In genomic region chr4:16852168-16852567, GRCh38 we compare ENCODE assay signal across 16 cellular contexts. TPM values are rescaled to one million over a fixed set of nuclear protein-coding genes. Genes with fewer than 3 reads are reported as not detected.
DNase-seq lines count a peak whose midpoint lies in the region; ATAC-seq and TF ChIP-seq lines count a peak whose summit lies in the region.
"Had no signal": no experiment of that assay in that cellular context is flagged by ENCODE, and none has a peak within 500 bp of the region (broad histone marks: within the 10 kb centered on the region; RNA-seq: fewer than 3 reads in every experiment).

No MANE protein-coding gene starts in this region.

- peaks cover 8% of the 10 kb centered on the region for H3K27me3 Mint-ChIP-seq in endothelial cell (ENCODE audit: unreplicated experiment)

- H3K4me1 ChIP-seq in heart right ventricle (peaks cover 0 to 39% (median 2%) of the 10 kb centered on the region in 9 donors), SK-N-SH (ENCODE audit: control insufficient read depth in 1 of 2, insufficient read depth in 2 of 2, low read depth in 1 of 2, low read length in 1 of 2) (peaks cover 0 to 8% of the 10 kb centered on the region in 2 experiments; a peak in 1 of 4 replicates)
- H3K4me1 ChIP-seq: BLaER1, Caco-2 had no signal

- TF ChIP-seq RAD21 in SK-N-SH (IDR thresholded peaks at IDR 0.05; ENCODE audit: low read length): no peak

- ATAC-seq in heart right ventricle (peak in 3 of 8 donors; percentile 41 to 63 (median 52)), Right ventricle myocardium inferior (no peak)
- ATAC-seq: GM23338 had no signal

- H3K27ac ChIP-seq in heart right ventricle (peak overlapping the region in 7 of 10 donors; percentile 11 to 52 (median 34)), SK-N-SH (ENCODE audit: low read depth in 2 of 2, low read length in 1 of 2) (peak overlapping the region in 1 of 2 experiments; percentile 47; a peak in 2 of 4 replicates)
- H3K27ac ChIP-seq: BLaER1 had no signal

- H3K9ac ChIP-seq in SK-N-SH: no peak overlapping the region
- H3K9ac ChIP-seq: BLaER1 had no signal

- H3K27me3 ChIP-seq in heart right ventricle: no peaks in the 10 kb centered on the region
- H3K27me3 ChIP-seq in SK-N-SH (ENCODE audit: insufficient read depth): no peaks in the 10 kb centered on the region
- H3K27me3 ChIP-seq: BLaER1 had no signal

- no peak for TF ChIP-seq CTCF in heart right ventricle (IDR thresholded peaks at IDR 0.05)
- TF ChIP-seq CTCF in SK-N-SH (IDR thresholded peaks at IDR 0.05): no peak
- no peak for TF ChIP-seq CTCF in endothelial cell (IDR thresholded peaks at IDR 0.05; ENCODE audit: unreplicated experiment)

- H3K9me3 ChIP-seq in heart right ventricle: peaks cover 0 to 4% (median 0%) of the 10 kb centered on the region in 11 donors
- H3K9me3 ChIP-seq in SK-N-SH: no peaks in the 10 kb centered on the region
- H3K9me3 ChIP-seq: BLaER1, Caco-2 had no signal

- H4K20me1 ChIP-seq in SK-N-SH (ENCODE audit: insufficient read depth): no peaks in the 10 kb centered on the region
- H4K20me1 ChIP-seq: BLaER1 had no signal

- H3K36me3 Mint-ChIP-seq in endothelial cell (ENCODE audit: low read depth, unreplicated experiment): peaks cover 23% of the 10 kb centered on the region
- H3K36me3 Mint-ChIP-seq: CD8-positive, alpha-beta memory T cell had no signal

- no peak for TF ChIP-seq EP300 in SK-N-SH (IDR thresholded peaks at IDR 0.05; ENCODE audit: borderline replicate concordance in 1 of 2, low read depth in 1 of 2, low read length in 1 of 2)

- peaks cover 5% of the 10 kb centered on the region for H3K9me3 Mint-ChIP-seq in endothelial cell (ENCODE audit: unreplicated experiment)
- H3K9me3 Mint-ChIP-seq: CD8-positive, alpha-beta memory T cell had no signal

- H3K27ac Mint-ChIP-seq in endothelial cell (ENCODE audit: unreplicated experiment): peak overlapping the region; percentile 94
- H3K27ac Mint-ChIP-seq: CD8-positive, alpha-beta memory T cell had no signal

- H3K36me3 ChIP-seq in heart right ventricle (no peaks in the 10 kb centered on the region), SK-N-SH (replicated peaks in 1 of 2; ENCODE audit: control insufficient read depth in 1 of 2, insufficient read depth in 2 of 2, low read length in 1 of 2) (no peaks in the 10 kb centered on the region)
- H3K36me3 ChIP-seq: BLaER1 had no signal

- H3K4me2 ChIP-seq in SK-N-SH: peak overlapping the region; percentile 7; the same call in 1 of the 2 replicates
- H3K4me2 ChIP-seq: BLaER1, GM23338 had no signal

- peaks cover 69% of the 10 kb centered on the region for H3K4me1 Mint-ChIP-seq in endothelial cell (ENCODE audit: unreplicated experiment)
- H3K4me1 Mint-ChIP-seq: CD8-positive, alpha-beta memory T cell had no signal

- no peaks in the 10 kb centered on the region for H3K9me2 ChIP-seq in SK-N-SH

- WGBS in heart right ventricle, 2 donors: 45 to 57% methylated on average over 2 of the region's 2 CpGs
- WGBS in SK-N-SH (ENCODE audit: low lambda C conversion rate): 63% methylated on average over 2 of the region's 2 CpGs

- no peak overlapping the region for H3K4me3 Mint-ChIP-seq in endothelial cell (ENCODE audit: unreplicated experiment)
- H3K4me3 Mint-ChIP-seq: CD8-positive, alpha-beta memory T cell; GM23338 had no signal

- no peak overlapping the region for H2AFZ ChIP-seq in SK-N-SH (ENCODE audit: low read depth)
- H2AFZ ChIP-seq: GM23338 had no signal

- intact Hi-C loops in heart right ventricle (cut with DNase I): no loop called here
- intact Hi-C loops in Right ventricle myocardium inferior (cut with DNase I): no loop called here

- POLR2A ChIA-PET in SK-N-SH (lab: Yijun Ruan, JAX): no interaction called here

- H3F3A ChIP-seq in SK-N-SH (replicated peaks; ENCODE audit: insufficient read depth): peaks cover 11% of the 10 kb centered on the region

- DNase-seq in heart right ventricle (no peak), Right ventricle myocardium inferior (ENCODE audit: missing footprints) (no peak), SK-N-SH (no peak), endothelial cell (ENCODE audit: low spot score) (no peak), lung microvascular endothelial cell (ENCODE audit: low read depth in 2 of 2) (peak; percentile 40 to 74), KG1 (lab: John Stamatoyannopoulos, UW) (no peak), T-helper 2 cell (no peak)
- no peak for DNase-seq in stimulated activated naive CD4-positive, alpha-beta T cell (lab: John Stamatoyannopoulos, UW)
- DNase-seq: 8988T; AML-193; Caco-2; CD8-positive, alpha-beta memory T cell; DND-41; H7 had no signal

- no peak overlapping the region for H3K4me3 ChIP-seq in heart right ventricle
- no peak overlapping the region for H3K4me3 ChIP-seq in SK-N-SH (ENCODE audit: low read depth in 2 of 2, low read length in 1 of 2)
- H3K4me3 ChIP-seq: BLaER1, GM23338 had no signal

- peaks cover 34% of the 10 kb centered on the region for H3K79me2 ChIP-seq in SK-N-SH (ENCODE audit: insufficient read depth)

- CTCF ChIA-PET in SK-N-SH (lab: Yijun Ruan, JAX): interaction anchor here (1.8 kb wide), 1 partner anchor 12 kb away, joined by 4 read pairs; no protein-coding TSS in a partner anchor

TF ChIP-seq in SK-N-SH, 30 proteins besides CTCF, POLR2A, EP300 and RAD21:
- TF ChIP-seq REST (IDR thresholded peaks at IDR 0.05; ENCODE audit: low read depth, low read length) (no peak), TCF12 (IDR thresholded peaks at IDR 0.05) (peak; percentile 75)
TF ChIP-seq in SK-N-SH: peak in this region for 1.

RNA-seq across cellular contexts. Expression of gene LDB2, which starts 46.3 kb away (rescaled TPM):
- total RNA-seq in heart right ventricle (10 to 100 TPM; 14.5 to 43.3 (median 23.5) TPM), Right ventricle myocardium inferior (34.3 TPM), endothelial cell (ENCODE audit: unreplicated experiment) (268 TPM), lung microvascular endothelial cell (346 and 363 TPM in 2 replicates)
- polyA plus RNA-seq in heart right ventricle (10 to 100 TPM; 21.3 to 30.4 TPM), SK-N-SH (2012; rRNA removed) (11.0 and 18.5 TPM in 2 replicates)
- 9.3 and 12.4 TPM in 2 replicates for polyA plus RNA-seq in SK-N-SH (2012; cell fraction: cytosol; rRNA removed)
- 9.8 and 14.2 TPM in 2 replicates for polyA plus RNA-seq in SK-N-SH (2012; cell fraction: nucleus; rRNA removed)
- total RNA-seq: Caco-2; CD8-positive, alpha-beta memory T cell had no signal
- polyA plus RNA-seq: CD8-positive, alpha-beta memory T cell had no signal

Comparison
In these comparisons a context has a peak if more than half of its experiments do, and no peak if none do; other contexts are left out.
1. DNase-seq: peak in lung microvascular endothelial cell (2 of 2); none in heart right ventricle (0 of 2), Right ventricle myocardium inferior (single experiment), SK-N-SH (single experiment), endothelial cell (single experiment), stimulated activated naive CD4-positive, alpha-beta T cell (0 of 6), KG1 (single experiment) and T-helper 2 cell (0 of 5).